In genomic region chr1:37452416-37452815, GRCh38 we compare ENCODE assay signal across 25 cellular contexts.
"Had no signal": no experiment of that assay in that cellular context is flagged by ENCODE, and none has a peak within 500 bp of the region (broad histone marks: within the 10 kb centered on the region; RNA-seq: fewer than 3 reads in every experiment).

No MANE protein-coding gene starts in this region.

- H3K27me3 Mint-ChIP-seq: activated CD4-positive, alpha-beta memory T cell treated with anti-CD3 and anti-CD28 coated beads, Interleukin-2, amount 10 ng/mL, durations not matched to agents 7 days and 5 days; activated CD4-positive, alpha-beta T cell treated with anti-CD3 and anti-CD28 coated beads for 36 hours; activated T-helper 17 cell treated with anti-CD3 and anti-CD28 coated beads, Interleukin-2, amount 50 U/mL, for 72 hours had no signal

- H3K36me3 ChIP-seq: colonic mucosa, suprapubic skin, transverse colon, vagina, WERI-Rb-1 had no signal

- FAIRE-seq: frontal cortex had no signal

- H3K4me1 ChIP-seq: colonic mucosa, psoas muscle had no signal

- H3K27ac Mint-ChIP-seq: activated CD4-positive, alpha-beta memory T cell treated with anti-CD3 and anti-CD28 coated beads, Interleukin-2, amount 10 ng/mL, durations not matched to agents 7 days and 5 days; activated CD4-positive, alpha-beta T cell treated with anti-CD3 and anti-CD28 coated beads for 36 hours; activated CD8-positive, alpha-beta memory T cell treated with anti-CD3 and anti-CD28 coated beads, Interleukin-2, amount 10 ng/mL, durations not matched to agents 7 days and 5 days; activated T-helper 17 cell treated with anti-CD3 and anti-CD28 coated beads, Interleukin-2, amount 50 U/mL, for 72 hours; brain had no signal

- H3K27ac ChIP-seq: colonic mucosa, psoas muscle, suprapubic skin, transverse colon, vagina, WERI-Rb-1 had no signal

- H3K4me3 Mint-ChIP-seq: activated CD4-positive, alpha-beta memory T cell treated with anti-CD3 and anti-CD28 coated beads, Interleukin-2, amount 10 ng/mL, durations not matched to agents 7 days and 5 days; activated CD4-positive, alpha-beta T cell treated with anti-CD3 and anti-CD28 coated beads for 36 hours; activated CD8-positive, alpha-beta memory T cell treated with anti-CD3 and anti-CD28 coated beads, Interleukin-2, amount 10 ng/mL, durations not matched to agents 7 days and 5 days; activated T-helper 17 cell treated with anti-CD3 and anti-CD28 coated beads, Interleukin-2, amount 50 U/mL, for 72 hours; brain; immature natural killer cell; naive B cell; neural crest cell; stimulated activated naive CD8-positive, alpha-beta T cell treated with anti-CD3 and anti-CD28 coated beads, Interleukin-15, amount 100 ng/mL, for 72 hours had no signal

- ATAC-seq: activated CD4-positive, alpha-beta T cell treated with anti-CD3 and anti-CD28 coated beads for 36 hours; activated CD8-positive, alpha-beta memory T cell treated with anti-CD3 and anti-CD28 coated beads, Interleukin-2, amount 10 ng/mL, durations not matched to agents 7 days and 5 days; activated T-helper 17 cell treated with anti-CD3 and anti-CD28 coated beads, Interleukin-2, amount 50 U/mL, for 72 hours; left ventricle myocardium superior; psoas muscle; right cardiac atrium; stimulated activated naive CD8-positive, alpha-beta T cell treated with anti-CD3 and anti-CD28 coated beads, Interleukin-15, amount 100 ng/mL, for 72 hours had no signal

- H3K27me3 ChIP-seq: colonic mucosa, vagina had no signal

- H3K9me3 Mint-ChIP-seq: activated CD4-positive, alpha-beta memory T cell treated with anti-CD3 and anti-CD28 coated beads, Interleukin-2, amount 10 ng/mL, durations not matched to agents 7 days and 5 days; activated T-helper 17 cell treated with anti-CD3 and anti-CD28 coated beads, Interleukin-2, amount 50 U/mL, for 72 hours; immature natural killer cell; naive B cell; neural crest cell; stimulated activated naive CD8-positive, alpha-beta T cell treated with anti-CD3 and anti-CD28 coated beads, Interleukin-15, amount 100 ng/mL, for 72 hours had no signal

- H3K4me3 ChIP-seq: colonic mucosa, mucosa of descending colon, psoas muscle, skin epidermis, suprapubic skin, transverse colon, vagina had no signal

- H3K36me3 Mint-ChIP-seq: activated CD8-positive, alpha-beta memory T cell treated with anti-CD3 and anti-CD28 coated beads, Interleukin-2, amount 10 ng/mL, durations not matched to agents 7 days and 5 days; brain; naive B cell had no signal

- H3K9me3 ChIP-seq: colonic mucosa, mucosa of descending colon, psoas muscle, suprapubic skin, transverse colon, vagina had no signal

- DNase-seq: activated CD4-positive, alpha-beta memory T cell treated with anti-CD3 and anti-CD28 coated beads, Interleukin-2, amount 10 ng/mL, durations not matched to agents 7 days and 5 days; activated CD4-positive, alpha-beta T cell treated with anti-CD3 and anti-CD28 coated beads for 36 hours; activated CD8-positive, alpha-beta memory T cell treated with anti-CD3 and anti-CD28 coated beads, Interleukin-2, amount 10 ng/mL, durations not matched to agents 7 days and 5 days; activated naive CD4-positive, alpha-beta T cell treated with Interleukin-2 at 50 U/mL for 16 hours; anterior cingulate cortex; central memory CD4-positive, alpha-beta T cell; colonic mucosa; erythroblast; hypothalamus; immature natural killer cell; left ventricle myocardium superior; mucosa of descending colon; naive B cell; psoas muscle; right cardiac atrium; stimulated activated naive CD8-positive, alpha-beta T cell treated with anti-CD3 and anti-CD28 coated beads, Interleukin-15, amount 100 ng/mL, for 72 hours; transverse colon; WERI-Rb-1 had no signal
